ENCODE assay signal across 26 cellular contexts in the genomic region with DNA sequence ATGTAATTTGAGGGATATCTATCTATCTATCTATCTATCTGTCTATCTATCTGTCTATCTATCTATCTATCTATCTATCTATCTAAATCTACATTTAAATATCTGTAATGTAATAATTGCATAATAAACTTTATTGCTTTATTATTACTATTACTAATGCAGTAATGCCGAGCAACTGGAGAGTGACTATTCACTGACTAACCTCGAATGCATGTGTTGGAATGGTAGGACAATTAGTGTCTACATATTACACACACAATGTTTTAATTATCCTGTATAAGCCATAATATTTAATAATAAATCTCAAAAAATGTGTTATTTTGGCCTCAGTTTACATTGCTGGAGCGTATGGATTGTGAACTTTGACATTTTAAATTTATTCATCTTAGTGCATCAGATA. TPM values are rescaled to one million over a fixed set of nuclear protein-coding genes. Genes with fewer than 3 reads are reported as not detected.
"Had no signal": no experiment of that assay in that cellular context is flagged by ENCODE, and none has a peak within 500 bp of the region (broad histone marks: within the 10 kb centered on the region; RNA-seq: fewer than 3 reads in every experiment).

No MANE protein-coding gene starts in this region.

- H3K9me3 Mint-ChIP-seq: type B pancreatic cell had no signal

- H3K9me3 ChIP-seq: esophagus muscularis mucosa, gastrocnemius medialis, lower lobe of right lung, neutrophil, right atrium auricular region, stomach, thyroid gland had no signal

- H3K27ac ChIP-seq: dorsolateral prefrontal cortex, esophagus muscularis mucosa, gastrocnemius medialis, lower lobe of right lung, neutrophil, parathyroid adenoma, right atrium auricular region, stomach, thyroid gland had no signal

- H3K79me2 ChIP-seq: parathyroid adenoma had no signal

- H3K27me3 ChIP-seq: dorsolateral prefrontal cortex, esophagus muscularis mucosa, gastrocnemius medialis, neutrophil, right atrium auricular region, stomach, thyroid gland had no signal

- DNase-seq: dorsolateral prefrontal cortex; effector CD4-positive, alpha-beta T cell; gastrocnemius medialis; head of caudate nucleus; left ventricle myocardium superior; lower lobe of right lung; naive B cell; stimulated activated CD4-positive, alpha-beta T cell treated with anti-CD3 and anti-CD28 coated beads, Interleukin-2, amount 100 ng/mL, for 24 hours; stimulated activated CD4-positive, alpha-beta T cell treated with anti-CD3 and anti-CD28 coated beads, Interleukin-4, amount 100 ng/mL, for 24 hours; stimulated activated naive CD4-positive, alpha-beta T cell treated with Interleukin-2 at 50 U/mL for 16 hours; stomach; thyroid gland had no signal

- H3K4me1 Mint-ChIP-seq: memory B cell; naive B cell; stimulated activated effector memory CD8-positive, alpha-beta T cell treated with anti-CD3 and anti-CD28 coated beads, Interleukin-12 subunit alpha, Interleukin-12 subunit beta, amount 100 ng/mL, for 72 hours had no signal

- H3K4me1 ChIP-seq: lower lobe of right lung, parathyroid adenoma, thyroid gland had no signal

- H3K27ac Mint-ChIP-seq: memory B cell; naive B cell; natural killer cell treated with Interleukin-12 subunit alpha and Interleukin-12 subunit beta and Interleukin-15 and Interleukin-18, amount 100 ng/mL, for 72 hours; progenitor cell of endocrine pancreas; stimulated activated effector memory CD8-positive, alpha-beta T cell treated with anti-CD3 and anti-CD28 coated beads, Interleukin-12 subunit alpha, Interleukin-12 subunit beta, amount 100 ng/mL, for 72 hours; type B pancreatic cell had no signal

- H3K4me3 ChIP-seq: dorsolateral prefrontal cortex, esophagus muscularis mucosa, gastrocnemius medialis, lower lobe of right lung, right atrium auricular region, stomach, thyroid gland had no signal

- H3K4me3 Mint-ChIP-seq: memory B cell; naive B cell; natural killer cell treated with Interleukin-12 subunit alpha and Interleukin-12 subunit beta and Interleukin-15 and Interleukin-18, amount 100 ng/mL, for 72 hours; neural crest cell; stimulated activated effector memory CD8-positive, alpha-beta T cell treated with anti-CD3 and anti-CD28 coated beads, Interleukin-12 subunit alpha, Interleukin-12 subunit beta, amount 100 ng/mL, for 72 hours; type B pancreatic cell had no signal

- FAIRE-seq: colon, keratinocyte had no signal

- H3K27me3 Mint-ChIP-seq: memory B cell; naive B cell; natural killer cell treated with Interleukin-12 subunit alpha and Interleukin-12 subunit beta and Interleukin-15 and Interleukin-18, amount 100 ng/mL, for 72 hours; progenitor cell of endocrine pancreas; type B pancreatic cell had no signal

- H3K9ac ChIP-seq: parathyroid adenoma had no signal

- H3K36me3 Mint-ChIP-seq: memory B cell; naive B cell; stimulated activated effector memory CD8-positive, alpha-beta T cell treated with anti-CD3 and anti-CD28 coated beads, Interleukin-12 subunit alpha, Interleukin-12 subunit beta, amount 100 ng/mL, for 72 hours; type B pancreatic cell had no signal

- H3K36me3 ChIP-seq: esophagus muscularis mucosa, gastrocnemius medialis, lower lobe of right lung, neutrophil, right atrium auricular region, stomach, thyroid gland had no signal

- H2AFZ ChIP-seq: parathyroid adenoma had no signal

RNA-seq across cellular contexts. Expression of gene CNTN3, which starts 25.2 kb away (rescaled TPM):
- total RNA-seq: glomerular endothelial cell; mononuclear cell; natural killer cell treated with Interleukin-12 subunit alpha and Interleukin-12 subunit beta and Interleukin-15 and Interleukin-18, amount 100 ng/mL, for 72 hours had no signal
